1 cellular context compared by ENCODE assay signal in genomic region chr1:246269466-246269865, GRCh38.
TF ChIP-seq lines count a peak whose summit lies in the region.

No MANE protein-coding gene starts in this region.

TF ChIP-seq in K562, 482 proteins besides CTCF, POLR2A, EP300 and RAD21 (continued from another document):
- TF ChIP-seq RERE (CRISPR knock-in tag; IDR thresholded peaks at IDR 0.05; ENCODE audit: borderline replicate concordance) (no peak), ZNF584 (CRISPR knock-in tag; IDR thresholded peaks at IDR 0.05; ENCODE audit: low read depth) (no peak), ZNF124 (CRISPR knock-in tag; IDR thresholded peaks at IDR 0.05) (no peak)
